1 cellular context compared by ENCODE assay signal in the genomic region with DNA sequence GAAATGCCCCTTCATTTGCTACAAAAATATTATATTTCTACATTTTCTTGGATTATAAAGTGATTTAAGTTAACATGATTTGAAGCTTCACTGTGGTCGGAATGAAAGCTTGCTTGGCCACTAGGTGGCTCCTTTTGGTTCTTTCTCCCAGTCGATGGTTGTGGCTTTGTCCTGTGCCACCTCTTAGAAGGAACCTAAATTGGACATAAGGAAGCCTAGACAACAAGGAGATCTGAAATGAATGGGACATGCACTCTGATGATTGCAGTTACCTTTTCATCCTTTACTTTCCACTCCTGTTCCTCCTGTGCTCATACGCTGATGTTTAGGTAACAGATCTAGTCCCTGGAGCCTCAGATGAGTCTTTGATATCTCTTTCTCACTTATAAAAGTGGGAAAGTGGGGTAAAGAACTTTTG.
TF ChIP-seq lines count a peak whose summit lies in the region.

No MANE protein-coding gene starts in this region.

TF ChIP-seq in HepG2, 621 proteins besides CTCF, POLR2A, EP300 and RAD21 (continued from another document):
- TF ChIP-seq, protein P1, sequence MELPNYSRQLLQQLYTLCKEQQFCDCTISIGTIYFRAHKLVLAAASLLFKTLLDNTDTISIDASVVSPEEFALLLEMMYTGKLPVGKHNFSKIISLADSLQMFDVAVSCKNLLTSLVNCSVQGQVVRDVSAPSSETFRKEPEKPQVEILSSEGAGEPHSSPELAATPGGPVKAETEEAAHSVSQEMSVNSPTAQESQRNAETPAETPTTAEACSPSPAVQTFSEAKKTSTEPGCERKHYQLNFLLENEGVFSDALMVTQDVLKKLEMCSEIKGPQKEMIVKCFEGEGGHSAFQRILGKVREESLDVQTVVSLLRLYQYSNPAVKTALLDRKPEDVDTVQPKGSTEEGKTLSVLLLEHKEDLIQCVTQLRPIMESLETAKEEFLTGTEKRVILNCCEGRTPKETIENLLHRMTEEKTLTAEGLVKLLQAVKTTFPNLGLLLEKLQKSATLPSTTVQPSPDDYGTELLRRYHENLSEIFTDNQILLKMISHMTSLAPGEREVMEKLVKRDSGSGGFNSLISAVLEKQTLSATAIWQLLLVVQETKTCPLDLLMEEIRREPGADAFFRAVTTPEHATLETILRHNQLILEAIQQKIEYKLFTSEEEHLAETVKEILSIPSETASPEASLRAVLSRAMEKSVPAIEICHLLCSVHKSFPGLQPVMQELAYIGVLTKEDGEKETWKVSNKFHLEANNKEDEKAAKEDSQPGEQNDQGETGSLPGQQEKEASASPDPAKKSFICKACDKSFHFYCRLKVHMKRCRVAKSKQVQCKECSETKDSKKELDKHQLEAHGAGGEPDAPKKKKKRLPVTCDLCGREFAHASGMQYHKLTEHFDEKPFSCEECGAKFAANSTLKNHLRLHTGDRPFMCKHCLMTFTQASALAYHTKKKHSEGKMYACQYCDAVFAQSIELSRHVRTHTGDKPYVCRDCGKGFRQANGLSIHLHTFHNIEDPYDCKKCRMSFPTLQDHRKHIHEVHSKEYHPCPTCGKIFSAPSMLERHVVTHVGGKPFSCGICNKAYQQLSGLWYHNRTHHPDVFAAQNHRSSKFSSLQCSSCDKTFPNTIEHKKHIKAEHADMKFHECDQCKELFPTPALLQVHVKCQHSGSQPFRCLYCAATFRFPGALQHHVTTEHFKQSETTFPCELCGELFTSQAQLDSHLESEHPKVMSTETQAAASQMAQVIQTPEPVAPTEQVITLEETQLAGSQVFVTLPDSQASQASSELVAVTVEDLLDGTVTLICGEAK (IDR thresholded peaks at IDR 0.05), result no peak
- TF ChIP-seq, protein P1 (CRISPR knock-in tag; IDR thresholded peaks at IDR 0.05), result no peak
- TF ChIP-seq TOE1 (CRISPR knock-in tag; IDR thresholded peaks at IDR 0.05) (no peak), ERF (CRISPR knock-in tag; IDR thresholded peaks at IDR 0.05) (0 out of 2 replicates have a peak, but pooled peaks have one; percentile 24), HOMEZ (CRISPR knock-in tag; IDR thresholded peaks at IDR 0.05; ENCODE audit: low read depth) (0 out of 2 replicates have a peak, but pooled peaks have one; percentile 36), ZSCAN30 (CRISPR knock-in tag; IDR thresholded peaks at IDR 0.05) (no peak), ELF3 (CRISPR knock-in tag; IDR thresholded peaks at IDR 0.05) (peak; percentile 15; the same call in 1 of the 2 replicates), ZNF331 (CRISPR knock-in tag; IDR thresholded peaks at IDR 0.05) (0 out of 2 replicates have a peak, but pooled peaks have one; percentile 23), ZNF7 (CRISPR knock-in tag; IDR thresholded peaks at IDR 0.05) (peak; percentile 100), HMGA1 (CRISPR knock-in tag; conservative IDR thresholded peaks at IDR 0.05) (peak; percentile 35; the same call in 1 of the 2 replicates)
